In genomic region chr10:3467052-3467906, GRCh38 we compare ENCODE assay signal across 8 cellular contexts.
A peak's percentile ranks its signal among the peaks of the same experiment; 100 is the strongest.
DNase-seq lines count a peak whose midpoint lies in the region; ATAC-seq and TF ChIP-seq lines count a peak whose summit lies in the region.

No MANE protein-coding gene starts in this region.

- no peaks in the 10 kb centered on the region for H4K20me1 ChIP-seq in GM23338 (replicated peaks; ENCODE audit: insufficient read depth)

- H3K36me3 Mint-ChIP-seq in GM23338 (ENCODE audit: low read depth): no peaks in the 10 kb centered on the region
- peaks cover 5% of the 10 kb centered on the region for H3K36me3 Mint-ChIP-seq in nephron progenitor cell (ENCODE audit: low read depth)

- no peaks in the 10 kb centered on the region for H3K27me3 ChIP-seq in GM23338 (ENCODE audit: insufficient read depth)
- H3K27me3 ChIP-seq in esophagus (ENCODE audit: control insufficient read depth in 1 of 2, insufficient read depth in 2 of 2, low read length in 2 of 2): no peaks in the 10 kb centered on the region

- ATAC-seq in GM23338 (peak; percentile 54; the same call in 2 of the 3 replicates), SK-N-SH treated with all-trans-retinoic acid at 6 μM for 48 hours (peak; percentile 68), GM21786 (IDR thresholded peaks at IDR 0.05; ENCODE audit: unreplicated experiment) (no peak), HG03469 (IDR thresholded peaks at IDR 0.05; ENCODE audit: unreplicated experiment) (no peak)

- peaks cover 2% of the 10 kb centered on the region for H3K27me3 Mint-ChIP-seq in GM23338 (ENCODE audit: insufficient read depth, low read depth, poor library complexity)
- peaks cover 6% of the 10 kb centered on the region for H3K27me3 Mint-ChIP-seq in nephron progenitor cell (ENCODE audit: low read depth, poor library complexity)

- no peak overlapping the region for H3K27ac Mint-ChIP-seq in GM23338
- peak overlapping the region; percentile 99 for H3K27ac Mint-ChIP-seq in nephron progenitor cell

- no peak overlapping the region for H3K4me3 Mint-ChIP-seq in GM23338
- H3K4me3 Mint-ChIP-seq in nephron progenitor cell: peak overlapping the region; percentile 47

- H3K36me3 ChIP-seq in GM23338 (ENCODE audit: insufficient read depth) (no peaks in the 10 kb centered on the region), esophagus (ENCODE audit: control insufficient read depth in 2 of 2, insufficient read depth in 2 of 2, low read length in 1 of 2) (no peaks in the 10 kb centered on the region)

- H3K9me3 Mint-ChIP-seq in GM23338 (no peaks in the 10 kb centered on the region), nephron progenitor cell (peaks cover 9% of the 10 kb centered on the region)

- peak overlapping the region; percentile 39 for H2AFZ ChIP-seq in GM23338

- no peaks in the 10 kb centered on the region for H3K79me2 ChIP-seq in GM23338 (replicated peaks; ENCODE audit: insufficient read depth)

- H3K4me1 ChIP-seq in GM23338 (ENCODE audit: insufficient read depth) (peaks cover 15% of the 10 kb centered on the region), esophagus (ENCODE audit: control insufficient read depth in 2 of 2, insufficient read depth in 2 of 2, low read length in 1 of 2) (peaks cover 6 to 8% of the 10 kb centered on the region in 2 donors)

- H3K9me3 ChIP-seq in esophagus (ENCODE audit: control insufficient read depth in 2 of 2, insufficient read depth in 1 of 2, low read depth in 1 of 2, low read length in 1 of 2): no peaks in the 10 kb centered on the region

- H3K4me1 Mint-ChIP-seq in GM23338 (peaks cover 31% of the 10 kb centered on the region), nephron progenitor cell (peaks cover 79% of the 10 kb centered on the region)

- H3K9me2 ChIP-seq in GM23338 (ENCODE audit: insufficient read depth): peaks cover 4% of the 10 kb centered on the region; the same call in 1 of the 2 replicates

- no peak overlapping the region for H3K4me2 ChIP-seq in GM23338

- TF ChIP-seq CTCF in GM23338 (conservative IDR thresholded peaks at IDR 0.05; ENCODE audit: low read depth in 2 of 2) (peak in 1 of 2 experiments; percentile 57; a peak in 3 of 4 replicates), nephron progenitor cell (IDR thresholded peaks at IDR 0.05) (no peak)

- H3K27ac ChIP-seq in GM23338 (ENCODE audit: low read depth): peak overlapping the region; percentile 39; the same call in 1 of the 2 replicates
- peak overlapping the region; percentile 93 to 95 for H3K27ac ChIP-seq in esophagus (ENCODE audit: low read depth in 2 of 2, low read length in 1 of 2)

- 22 to 33% methylated on average over 23 of the region's 23 CpGs for WGBS in esophagus, 2 donors

- DNase-seq in GM23338 (ENCODE audit: low spot score): peak; percentile 64
- no peak for DNase-seq in nephron progenitor cell
- DNase-seq in DMS114 treated with DMSO at 0.1 percent for 48 hours (lab: John Stamatoyannopoulos, UW; ENCODE audit: unreplicated experiment): no peak
- no peak for DNase-seq in NOMO-1 treated with dmso at 0.1 percent for 144 hours (lab: John Stamatoyannopoulos, UW; ENCODE audit: unreplicated experiment)

- H3F3A ChIP-seq in GM23338 (replicated peaks; ENCODE audit: low read depth): no peaks in the 10 kb centered on the region

- H3K4me3 ChIP-seq in GM23338 (no peak overlapping the region), esophagus (ENCODE audit: low read depth in 1 of 2, low read length in 2 of 2) (peak overlapping the region; percentile 12 to 27)

TF ChIP-seq in GM23338, 12 proteins besides CTCF, POLR2A, EP300 and RAD21:
- no peak for TF ChIP-seq POLR2AphosphoS5 (IDR thresholded peaks at IDR 0.05; ENCODE audit: low read depth)
- no peak for TF ChIP-seq NANOG (IDR thresholded peaks at IDR 0.05; ENCODE audit: borderline replicate concordance)
- TF ChIP-seq CREB1 (CRISPR knock-in tag; IDR thresholded peaks at IDR 0.05; ENCODE audit: low read depth): no peak

TF ChIP-seq in SK-N-SH treated with all-trans-retinoic acid at 6 μM for 48 hours, 23 proteins besides CTCF, POLR2A, EP300 and RAD21:
- TF ChIP-seq ZC3H10 (CRISPR knock-in tag; IDR thresholded peaks at IDR 0.05): no peak
- no peak for TF ChIP-seq PATZ1 (CRISPR knock-in tag; IDR thresholded peaks at IDR 0.05; ENCODE audit: borderline replicate concordance)
- TF ChIP-seq ESRRG (CRISPR knock-in tag; IDR thresholded peaks at IDR 0.05): no peak

Comparison
In these comparisons a context has a peak if more than half of its experiments do, and no peak if none do; other contexts are left out.
1. ATAC-seq: peak in GM23338 (single experiment) and SK-N-SH treated with all-trans-retinoic acid at 6 μM for 48 hours (single experiment); none in GM21786 (single experiment) and HG03469 (single experiment).